ENCODE assay signal across 12 cellular contexts in the genomic region with DNA sequence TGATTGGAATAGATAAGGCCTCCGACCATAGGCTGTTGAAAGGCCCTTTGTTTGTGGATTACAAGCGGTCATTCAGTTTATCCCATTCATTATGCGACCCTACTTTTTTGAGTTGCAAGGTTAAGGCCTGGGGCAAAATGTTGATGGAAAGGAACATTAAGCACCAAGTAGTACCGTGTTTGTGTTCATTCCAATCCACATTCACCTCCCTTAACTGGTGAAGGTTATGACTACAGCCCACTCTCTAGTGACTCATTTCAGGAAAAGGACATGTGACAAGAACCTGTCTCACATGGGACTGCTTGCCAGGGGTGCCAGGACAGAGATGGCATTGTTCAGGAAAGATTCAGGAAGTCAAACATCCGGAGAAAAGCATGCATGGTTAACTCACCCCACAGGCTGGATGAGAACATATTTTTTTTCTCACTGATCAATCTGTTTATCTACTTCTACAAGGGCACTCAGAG.
DNase-seq lines count a peak whose midpoint lies in the region; ATAC-seq, FAIRE-seq and TF ChIP-seq lines count a peak whose summit lies in the region.
"Had no signal": no experiment of that assay in that cellular context is flagged by ENCODE, and none has a peak within 500 bp of the region (broad histone marks: within the 10 kb centered on the region; RNA-seq: fewer than 3 reads in every experiment).

No MANE protein-coding gene starts in this region.

- TF ChIP-seq POLR2A in GM12891 (IDR thresholded peaks at IDR 0.05; ENCODE audit: low read depth, low read length) = no peak

- POLR2A ChIA-PET in CD4-positive, alpha-beta memory T cell (lab: Charles Lee; ENCODE audit: partially characterized antibody) = interaction anchor here (1.0 kb wide), 1 partner anchor 350 kb away, joined by 3 read pairs; no protein-coding TSS in a partner anchor

- H3K36me3 Mint-ChIP-seq in CD4-positive, alpha-beta memory T cell = no peaks in the 10 kb centered on the region

- no peaks in the 10 kb centered on the region for H3K27me3 ChIP-seq in colonic mucosa
- no peaks in the 10 kb centered on the region for H3K27me3 ChIP-seq in muscle layer of duodenum (ENCODE audit: low read depth, low read length)
- H3K27me3 ChIP-seq in CD4-positive, alpha-beta memory T cell (ENCODE audit: insufficient read depth, low read length) = no peaks in the 10 kb centered on the region
- H3K27me3 ChIP-seq: cardiac muscle cell had no signal

- H3K36me3 ChIP-seq in colonic mucosa (no peaks in the 10 kb centered on the region), muscle layer of duodenum (ENCODE audit: control insufficient read depth in 1 of 2, insufficient read depth in 2 of 2, low read length in 2 of 2) (no peaks in the 10 kb centered on the region)
- no peaks in the 10 kb centered on the region for H3K36me3 ChIP-seq in CD4-positive, alpha-beta memory T cell (ENCODE audit: insufficient read depth, low read length)
- H3K36me3 ChIP-seq: cardiac muscle cell, thoracic aorta had no signal

- no peak overlapping the region for H3K27ac Mint-ChIP-seq in CD4-positive, alpha-beta memory T cell

- no peak overlapping the region for H3K4me3 ChIP-seq in colonic mucosa
- H3K4me3 ChIP-seq in muscle layer of duodenum (ENCODE audit: low read depth in 1 of 2, low read length in 2 of 2) = no peak overlapping the region
- no peak overlapping the region for H3K4me3 ChIP-seq in CD4-positive, alpha-beta memory T cell (ENCODE audit: low read length in 2 of 2)
- H3K4me3 ChIP-seq: cardiac muscle cell, thoracic aorta had no signal

- intact Hi-C loops in colonic mucosa (cut with DNase I) = loop anchor here (5.0 kb wide), 1 partner anchor 127 kb away; no protein-coding TSS in a partner anchor
- intact Hi-C loops in CD4-positive, alpha-beta memory T cell (cut with micrococcal nuclease) = no loop called here

- no peaks in the 10 kb centered on the region for H3K9me3 Mint-ChIP-seq in CD4-positive, alpha-beta memory T cell

- CTCF ChIA-PET in CD4-positive, alpha-beta memory T cell (lab: Charles Lee; ENCODE audit: partially characterized antibody) = interaction anchor here (2.6 to 10.0 kb wide), 2 partner anchors 11 to 350 kb away, joined by 19 to 193 read pairs; no protein-coding TSS in a partner anchor

- H3K9ac ChIP-seq in colonic mucosa (ENCODE audit: low read depth in 2 of 2, low read length in 2 of 2) = peak overlapping the region in 1 of 2 donors; percentile 23

- no peak for ATAC-seq in HG02884 (IDR thresholded peaks at IDR 0.05; ENCODE audit: unreplicated experiment)

- DNase-seq in GM12891 (ENCODE audit: insufficient read length, low spot score) (no peak), HT1080 (ENCODE audit: low read depth) (peak; percentile 99), colonic mucosa (peak; percentile 69), COLO668 (lab: John Stamatoyannopoulos, UW; ENCODE audit: unreplicated experiment) (no peak), NAMALWA (ENCODE audit: low spot score) (no peak)
- no peak for DNase-seq in CD4-positive, alpha-beta memory T cell
- DNase-seq: activated CD4-positive, alpha-beta T cell treated with anti-CD3 and anti-CD28 coated beads for 48 hours had no signal

- no peaks in the 10 kb centered on the region for H3K9me3 ChIP-seq in colonic mucosa
- no peaks in the 10 kb centered on the region for H3K9me3 ChIP-seq in muscle layer of duodenum (ENCODE audit: control insufficient read depth in 1 of 2, low read length in 2 of 2)
- no peaks in the 10 kb centered on the region for H3K9me3 ChIP-seq in CD4-positive, alpha-beta memory T cell (ENCODE audit: control insufficient read depth in 1 of 2, low read length in 2 of 2)
- H3K9me3 ChIP-seq: thoracic aorta had no signal

- no peak overlapping the region for H3K4me3 Mint-ChIP-seq in CD4-positive, alpha-beta memory T cell

- peaks cover 0 to 2% (median 0%) of the 10 kb centered on the region in 4 donors for H3K4me1 Mint-ChIP-seq in CD4-positive, alpha-beta memory T cell

- peak; percentile 43 for FAIRE-seq in GM12891 (lab: Jason Lieb, UNC)
- FAIRE-seq: HTR-8/SVneo had no signal

- no peaks in the 10 kb centered on the region for H3K27me3 Mint-ChIP-seq in CD4-positive, alpha-beta memory T cell

- H3K4me1 ChIP-seq in colonic mucosa (peaks cover 7% of the 10 kb centered on the region), muscle layer of duodenum (ENCODE audit: control insufficient read depth in 1 of 2, insufficient read depth in 2 of 2, low read length in 2 of 2) (peaks cover 0 to 9% of the 10 kb centered on the region in 2 donors)
- H3K4me1 ChIP-seq in CD4-positive, alpha-beta memory T cell (ENCODE audit: insufficient read depth, low read length) = no peaks in the 10 kb centered on the region

- TF ChIP-seq CTCF in colonic mucosa (IDR thresholded peaks at IDR 0.05) = no peak

- H3K27ac ChIP-seq in colonic mucosa (peak overlapping the region; percentile 54), muscle layer of duodenum (ENCODE audit: low read length) (peak overlapping the region; percentile 10)
- H3K27ac ChIP-seq in CD4-positive, alpha-beta memory T cell (ENCODE audit: low read depth, low read length) = no peak overlapping the region
- H3K27ac ChIP-seq: cardiac muscle cell, thoracic aorta had no signal

TF ChIP-seq in GM12891, 5 proteins besides CTCF, POLR2A, EP300 and RAD21:
- TF ChIP-seq POU2F2 (IDR thresholded peaks at IDR 0.05; ENCODE audit: low read depth, low read length) (no peak), SPI1 (IDR thresholded peaks at IDR 0.05; ENCODE audit: low read depth, low read length) (no peak), TAF1 (IDR thresholded peaks at IDR 0.05; ENCODE audit: low read depth, low read length) (no peak), PAX5 (IDR thresholded peaks at IDR 0.05; ENCODE audit: insufficient read depth, low read length, severe bottlenecking) (no peak), POLR2AphosphoS5 (IDR thresholded peaks at IDR 0.05; ENCODE audit: low read depth, low read length) (no peak)
TF ChIP-seq in GM12891: peak in this region for 0.

Comparison
In these comparisons a context has a peak if more than half of its experiments do, and no peak if none do; other contexts are left out.
1. DNase-seq: peak in HT1080 (single experiment) and colonic mucosa (single experiment); none in GM12891 (single experiment), COLO668 (single experiment), NAMALWA (single experiment) and CD4-positive, alpha-beta memory T cell (0 of 5).